In genomic region chr17:71361691-71362450, GRCh38 we compare ENCODE assay signal across 26 cellular contexts.
A peak's percentile ranks its signal among the peaks of the same experiment; 100 is the strongest.
DNase-seq lines count a peak whose midpoint lies in the region; TF ChIP-seq lines count a peak whose summit lies in the region.
"Had no signal": no experiment of that assay in that cellular context is flagged by ENCODE, and none has a peak within 500 bp of the region (broad histone marks: within the 10 kb centered on the region; RNA-seq: fewer than 3 reads in every experiment).

No MANE protein-coding gene starts in this region.

- no peak overlapping the region for H3K9ac ChIP-seq in GM23248
- H3K9ac ChIP-seq in adipocyte (ENCODE audit: low read length): no peak overlapping the region

- no peaks in the 10 kb centered on the region for H3K9me3 ChIP-seq in GM23248 (ENCODE audit: low read depth)
- peaks cover 4% of the 10 kb centered on the region for H3K9me3 ChIP-seq in adipocyte (ENCODE audit: control insufficient read depth, low read length)
- H3K9me3 ChIP-seq: HAP-1, uterus had no signal

- no peaks in the 10 kb centered on the region for H3K79me2 ChIP-seq in GM23248 (ENCODE audit: insufficient read depth)

- H3K36me3 ChIP-seq in GM23248 (ENCODE audit: low read depth): no peaks in the 10 kb centered on the region
- no peaks in the 10 kb centered on the region for H3K36me3 ChIP-seq in adipocyte (ENCODE audit: control insufficient read depth, insufficient read depth, low read length, severe bottlenecking)
- H3K36me3 ChIP-seq: cardiac muscle cell, HAP-1, uterus had no signal

- H3K4me1 Mint-ChIP-seq in HFFc6 (ENCODE audit: low read depth): peaks cover 6% of the 10 kb centered on the region; the same call in 1 of the 2 replicates
- H3K4me1 Mint-ChIP-seq: CD4-positive, CD25-positive, alpha-beta regulatory T cell; immature natural killer cell; stimulated activated memory B cell treated with anti-CD40 and anti-IgM and Interleukin-4, amounts not matched to agents 10 μg/mL and 1 μg/mL and 100 μg/mL, for 72 hours had no signal

- DNase-seq in GM23248: peak; percentile 67
- DNase-seq in adipocyte (ENCODE audit: low read depth): peak; percentile 5
- DNase-seq in fibroblast of peridontal ligament (ENCODE audit: extremely low read depth): peak; percentile 61
- peak; percentile 38 for DNase-seq in renal cortical epithelial cell (ENCODE audit: low read depth)
- no peak for DNase-seq in stimulated activated CD4-positive, alpha-beta T cell treated with anti-CD3 and anti-CD28 coated beads, Interleukin-4, amount 100 ng/mL, for 4 hours
- no peak for DNase-seq in activated effector memory CD4-positive, alpha-beta T cell treated with Interleukin-2 at 50 U/mL for 16 hours
- DNase-seq in HFFc6: no peak
- DNase-seq: activated CD4-positive, alpha-beta T cell treated with anti-CD3 and anti-CD28 coated beads, Interleukin-2, amount 50 U/mL, for 1 hour; activated CD8-positive, alpha-beta memory T cell treated with anti-CD3 and anti-CD28 coated beads, Interleukin-2, amount 50 U/mL, for 48 hours; CD4-positive, CD25-positive, alpha-beta regulatory T cell; DMS153; GF-D8; immature natural killer cell; NCI-H1436 treated with DMSO at 0.1 percent for 48 hours; NCI-H524 treated with DMSO at 0.1 percent for 48 hours; RPMI8226; stimulated activated CD4-positive, alpha-beta T cell treated with anti-CD3 and anti-CD28 coated beads, Interleukin-2, amount 100 ng/mL, for 24 hours; uterus had no signal

- peak overlapping the region; percentile 39; the same call in 1 of the 2 replicates for H2AFZ ChIP-seq in GM23248

- no peaks in the 10 kb centered on the region for H3K9me2 ChIP-seq in GM23248 (ENCODE audit: insufficient read depth)

- H3K27me3 Mint-ChIP-seq in HFFc6 (ENCODE audit: insufficient read depth): peaks cover 3% of the 10 kb centered on the region
- H3K27me3 Mint-ChIP-seq: CD4-positive, CD25-positive, alpha-beta regulatory T cell; dendritic cell treated with granulocyte-macrophage colony-stimulating factor and Interleukin-4, amounts not matched to agents 40 ng/mL and 50 ng/mL, for 4 days; stimulated activated memory B cell treated with anti-CD40 and anti-IgM and Interleukin-4, amounts not matched to agents 10 μg/mL and 1 μg/mL and 100 μg/mL, for 72 hours had no signal

- H3K4me3 ChIP-seq in GM23248 (no peak overlapping the region), adipocyte (ENCODE audit: low read length) (no peak overlapping the region)
- H3K4me3 ChIP-seq: cardiac muscle cell, HAP-1, K562, skin epidermis, uterus had no signal

- H4K20me1 ChIP-seq in GM23248 (ENCODE audit: insufficient read depth): no peaks in the 10 kb centered on the region

- H3K4me3 Mint-ChIP-seq in HFFc6: no peak overlapping the region
- H3K4me3 Mint-ChIP-seq: CD4-positive, CD25-positive, alpha-beta regulatory T cell; dendritic cell treated with granulocyte-macrophage colony-stimulating factor and Interleukin-4, amounts not matched to agents 40 ng/mL and 50 ng/mL, for 4 days; immature natural killer cell; stimulated activated memory B cell treated with anti-CD40 and anti-IgM and Interleukin-4, amounts not matched to agents 10 μg/mL and 1 μg/mL and 100 μg/mL, for 72 hours had no signal

- H3K27me3 ChIP-seq in GM23248 (replicated peaks; ENCODE audit: insufficient read depth) (no peaks in the 10 kb centered on the region), adipocyte (replicated peaks; ENCODE audit: control insufficient read depth, insufficient read depth, low read length) (no peaks in the 10 kb centered on the region)
- H3K27me3 ChIP-seq: cardiac muscle cell, uterus had no signal

- H3K4me1 ChIP-seq in GM23248 (ENCODE audit: insufficient read depth) (0 out of 2 replicates have a peak, but pooled peaks cover 7% of the 10 kb centered on the region), adipocyte (ENCODE audit: control insufficient read depth, insufficient read depth, low read length) (peaks cover 5% of the 10 kb centered on the region)
- H3K4me1 ChIP-seq: HAP-1, uterus had no signal

- no peak overlapping the region for H3K27ac ChIP-seq in GM23248
- H3K27ac ChIP-seq: cardiac muscle cell, skin epidermis, uterus, VCaP had no signal

- no peak for TF ChIP-seq CTCF in HFFc6 (IDR thresholded peaks at IDR 0.05)

- no peaks in the 10 kb centered on the region for H3K9me3 Mint-ChIP-seq in HFFc6

- H3F3A ChIP-seq in GM23248 (ENCODE audit: insufficient read depth): no peaks in the 10 kb centered on the region

- in situ Hi-C loops in GM23248 (cut with MboI): no loop called here

- WGBS in GM23248 (ENCODE audit: low coverage in 1 of 2, low lambda C conversion rate in 2 of 2, missing lambda C conversion rate in 2 of 2), 2 experiments: 44 to 47% methylated on average over 7 of the region's 7 CpGs

- peaks cover 9% of the 10 kb centered on the region for H3K36me3 Mint-ChIP-seq in HFFc6 (ENCODE audit: low read depth)
- H3K36me3 Mint-ChIP-seq: CD4-positive, CD25-positive, alpha-beta regulatory T cell; immature natural killer cell; stimulated activated memory B cell treated with anti-CD40 and anti-IgM and Interleukin-4, amounts not matched to agents 10 μg/mL and 1 μg/mL and 100 μg/mL, for 72 hours had no signal

- peak overlapping the region; percentile 5 for H3K4me2 ChIP-seq in GM23248 (ENCODE audit: unreplicated experiment)

- H3K27ac Mint-ChIP-seq in HFFc6: no peak overlapping the region
- H3K27ac Mint-ChIP-seq: CD4-positive, CD25-positive, alpha-beta regulatory T cell; dendritic cell treated with granulocyte-macrophage colony-stimulating factor and Interleukin-4, amounts not matched to agents 40 ng/mL and 50 ng/mL, for 4 days; immature natural killer cell; progenitor cell of endocrine pancreas; stimulated activated memory B cell treated with anti-CD40 and anti-IgM and Interleukin-4, amounts not matched to agents 10 μg/mL and 1 μg/mL and 100 μg/mL, for 72 hours had no signal

Comparison
In these comparisons a context has a peak if more than half of its experiments do, and no peak if none do; other contexts are left out.
1. DNase-seq: peak in GM23248 (single experiment), adipocyte (single experiment), fibroblast of peridontal ligament (single experiment) and renal cortical epithelial cell (single experiment); none in stimulated activated CD4-positive, alpha-beta T cell treated with anti-CD3 and anti-CD28 coated beads, Interleukin-4, amount 100 ng/mL, for 4 hours (0 of 2), activated effector memory CD4-positive, alpha-beta T cell treated with Interleukin-2 at 50 U/mL for 16 hours (single experiment) and HFFc6 (single experiment).